8 cellular contexts compared by ENCODE assay signal in genomic region chr10:113853577-113854018, GRCh38. TPM values are rescaled to one million over a fixed set of nuclear protein-coding genes. Genes with fewer than 3 reads are reported as not detected.
DNase-seq lines count a peak whose midpoint lies in the region; ATAC-seq, FAIRE-seq and TF ChIP-seq lines count a peak whose summit lies in the region.

No MANE protein-coding gene starts in this region.

- H2BK20ac ChIP-seq in H1 (ENCODE audit: low read length) = no peak overlapping the region

- peak overlapping the region; percentile 5; the same call in 1 of the 2 replicates for H2AFZ ChIP-seq in H1 (ENCODE audit: low read length)

- H3K14ac ChIP-seq in H1 (ENCODE audit: insufficient read length) = no peak overlapping the region

- H3K27me3 ChIP-seq in H1 (replicated peaks in 1 of 4; ENCODE audit: control insufficient read depth in 3 of 4, extremely low read depth in 1 of 4, insufficient read depth in 3 of 4, low read length in 3 of 4) = no peaks in the 10 kb centered on the region

- H2BK5ac ChIP-seq in H1 (ENCODE audit: low read depth, low read length) = peak overlapping the region; percentile 99

- H3K56ac ChIP-seq in H1 (replicated peaks; ENCODE audit: insufficient read length, low read depth, low read length) = peak overlapping the region; percentile 19

- POLR2A ChIA-PET in H1 (lab: Charles Lee; ENCODE audit: partially characterized antibody) = interaction anchor here (0.7 to 1.6 kb wide), 6 partner anchors 9 to 134 kb away, joined by 3 to 5 read pairs (median 4); no protein-coding TSS in a partner anchor

- H4K8ac ChIP-seq in H1 (ENCODE audit: extremely low read depth, insufficient read depth, low read length) = peak overlapping the region; percentile 98; the same call in 1 of the 2 replicates

- no peak for ATAC-seq in natural killer cell
- no peak for ATAC-seq in GM21576 (IDR thresholded peaks at IDR 0.05; ENCODE audit: unreplicated experiment)
- no peak for ATAC-seq in HG03135 (IDR thresholded peaks at IDR 0.05; ENCODE audit: unreplicated experiment)

- H3K4me3 ChIP-seq in H1 (ENCODE audit: extremely low read depth in 1 of 4, insufficient read depth in 2 of 4, low read depth in 3 of 4, low read length in 4 of 4) = peak overlapping the region; percentile 75 to 98 (median 97)

- H2BK15ac ChIP-seq in H1 (ENCODE audit: low read length) = no peak overlapping the region

- H4K20me1 ChIP-seq in H1 (replicated peaks in 1 of 2; ENCODE audit: control insufficient read depth in 1 of 2, insufficient read depth in 2 of 2, low read length in 2 of 2) = no peaks in the 10 kb centered on the region

- peaks cover 30% of the 10 kb centered on the region for H3K36me3 Mint-ChIP-seq in Calu3 (ENCODE audit: insufficient read depth, unreplicated experiment)
- H3K36me3 Mint-ChIP-seq in natural killer cell = no peaks in the 10 kb centered on the region

- H3K9me3 ChIP-seq in H1 (ENCODE audit: insufficient read depth in 2 of 2, low read depth in 1 of 2, low read length in 1 of 2) = no peaks in the 10 kb centered on the region

- H2BK12ac ChIP-seq in H1 (ENCODE audit: low read depth, low read length) = peak overlapping the region; percentile 20; the same call in 1 of the 2 replicates

- FAIRE-seq in H1 (lab: Jason Lieb, UNC) = no peak

- peaks cover 3 to 6% (median 4%) of the 10 kb centered on the region in 4 experiments; a peak in 5 of 7 replicates for H3K4me1 ChIP-seq in H1 (replicated peaks in 1 of 4; ENCODE audit: control insufficient read depth in 3 of 4, insufficient read depth in 4 of 4, low read length in 3 of 4)

- H2BK120ac ChIP-seq in H1 (replicated peaks; ENCODE audit: low read depth, low read length) = peak overlapping the region; percentile 55

- TF ChIP-seq RAD21 in H1 (IDR thresholded peaks at IDR 0.05 in 1 of 2, conservative IDR thresholded peaks at IDR 0.05 in 1 of 2; ENCODE audit: low read depth in 2 of 2, low read length in 2 of 2) = no peak

- H3K79me1 ChIP-seq in H1 (ENCODE audit: low read depth, low read length) = peaks cover 2% of the 10 kb centered on the region; the same call in 1 of the 2 replicates

- H3K4me3 Mint-ChIP-seq in Calu3 (ENCODE audit: low read depth, unreplicated experiment) (peak overlapping the region; percentile 90), natural killer cell (peak overlapping the region; percentile 97)

- H3K4me1 Mint-ChIP-seq in Calu3 (ENCODE audit: low read depth, unreplicated experiment) (peaks cover 8% of the 10 kb centered on the region), natural killer cell (peaks cover 42 to 43% of the 10 kb centered on the region in 2 donors)

- H3K9me3 Mint-ChIP-seq in Calu3 (ENCODE audit: low read depth, unreplicated experiment) (no peaks in the 10 kb centered on the region), natural killer cell (no peaks in the 10 kb centered on the region)

- peaks cover 6% of the 10 kb centered on the region; the same call in 1 of the 2 replicates for H3K23me2 ChIP-seq in H1 (ENCODE audit: low read depth, low read length)

- DNase-seq in Calu3 (no peak), NCI-H69 (lab: John Stamatoyannopoulos, UW) (peak; percentile 52), H1 (ENCODE audit: low read depth in 1 of 2, low spot score in 2 of 2) (no peak), natural killer cell (no peak), dedifferentiated amniotic fluid mesenchymal stem cell (ENCODE audit: extremely low spot score) (no peak), OCI-M2 (lab: John Stamatoyannopoulos, UW; ENCODE audit: unreplicated experiment) (no peak)

- BruUV-seq in Calu3 (replicated peaks; lab: Mats Ljungman, UMichigan) = TSS peak; percentile 63

- H3K79me2 ChIP-seq in H1 (ENCODE audit: control insufficient read depth in 1 of 2, insufficient read depth in 2 of 2, low read length in 2 of 2) = peaks cover 0 to 49% of the 10 kb centered on the region in 2 experiments; a peak in 2 of 4 replicates

- H3K23ac ChIP-seq in H1 (ENCODE audit: insufficient read length) = no peak overlapping the region

- peak overlapping the region; percentile 55 for H3K4ac ChIP-seq in H1 (replicated peaks; ENCODE audit: insufficient read length, low read depth, low read length)

- H3K9ac ChIP-seq in H1 (replicated peaks in 1 of 4; ENCODE audit: extremely low read depth in 1 of 4, low read depth in 3 of 4, low read length in 3 of 4) = peak overlapping the region; percentile 89 to 99 (median 98)

- 65% methylated on average over 10 of the region's 10 CpGs; no CpG with 5 or more reads in 1 of the 2 experiments for WGBS in H1 (ENCODE audit: extremely low coverage in 1 of 2, insufficient coverage in 1 of 2, insufficient read length in 1 of 2, insufficient replicate concordance in 2 of 2, low coverage in 1 of 2, low lambda C conversion rate in 2 of 2, missing lambda C conversion rate in 1 of 2), 2 experiments

- peak overlapping the region; percentile 97; the same call in 1 of the 2 replicates for H3K27ac ChIP-seq in H1 (ENCODE audit: low read depth, low read length)

- CTCF ChIA-PET in Calu3 (lab: Charles Lee) (no interaction called here), H1 (lab: Charles Lee; ENCODE audit: partially characterized antibody) (interaction anchor here (0.9 kb wide), 1 partner anchor 54 kb away, joined by 3 read pairs; no protein-coding TSS in a partner anchor)

- intact Hi-C loops in Calu3 (cut with micrococcal nuclease; ENCODE audit: unreplicated experiment) = loop anchor here (5.0 to 10.0 kb wide), 2 partner anchors 149 to 249 kb away; no protein-coding TSS in a partner anchor
- intact Hi-C loops in natural killer cell (cut with micrococcal nuclease) = loop anchor here (2.0 kb wide), 1 partner anchor 321 kb away; the partner anchor contains the start of gene CCDC186

- H3K18ac ChIP-seq in H1 (ENCODE audit: extremely low read depth, low read length) = no peak overlapping the region

- H3K27ac Mint-ChIP-seq in Calu3 (ENCODE audit: unreplicated experiment) (peak overlapping the region; percentile 87), natural killer cell (peak overlapping the region; percentile 92 to 96)

- H4K5ac ChIP-seq in H1 (ENCODE audit: insufficient read length, low read depth, low read length) = peak overlapping the region; percentile 70

- TF ChIP-seq POLR2A in H1 (IDR thresholded peaks at IDR 0.05; ENCODE audit: control extremely low read depth in 1 of 2, low read depth in 2 of 2, low read length in 2 of 2) = no peak

- no peak overlapping the region for H2AK5ac ChIP-seq in H1 (ENCODE audit: low read depth, low read length)

- H3K36me3 ChIP-seq in H1 (ENCODE audit: control insufficient read depth in 2 of 4, insufficient read depth in 4 of 4, low read length in 3 of 4) = peaks cover 0 to 6% (median under 1%) of the 10 kb centered on the region in 4 experiments; a peak in 3 of 8 replicates

- TF ChIP-seq EP300 in H1 (IDR thresholded peaks at IDR 0.05; ENCODE audit: borderline replicate concordance in 1 of 2, low read depth in 2 of 2, low read length in 2 of 2) = no peak

- no peaks in the 10 kb centered on the region for H3K27me3 Mint-ChIP-seq in Calu3 (ENCODE audit: unreplicated experiment)
- H3K27me3 Mint-ChIP-seq in natural killer cell (ENCODE audit: low read depth in 2 of 2) = no peaks in the 10 kb centered on the region

- no peak overlapping the region for H4K91ac ChIP-seq in H1 (replicated peaks; ENCODE audit: insufficient read length, low read length)

- TF ChIP-seq CTCF in Calu3 (IDR thresholded peaks at IDR 0.05; ENCODE audit: unreplicated experiment) = no peak
- no peak for TF ChIP-seq CTCF in H1 (IDR thresholded peaks at IDR 0.05; ENCODE audit: control extremely low read depth in 1 of 3, insufficient read depth in 1 of 3, low read depth in 1 of 3, low read length in 3 of 3)
- no peak for TF ChIP-seq CTCF in natural killer cell (IDR thresholded peaks at IDR 0.05)

- H3K4me2 ChIP-seq in H1 (ENCODE audit: insufficient read depth in 1 of 2, low read depth in 2 of 2, low read length in 2 of 2) = peak overlapping the region; percentile 81 to 98

TF ChIP-seq in H1, 55 proteins besides CTCF, POLR2A, EP300 and RAD21:
- TF ChIP-seq SUZ12 (IDR thresholded peaks at IDR 0.05; ENCODE audit: low read length) (no peak), NANOG (IDR thresholded peaks at IDR 0.05; ENCODE audit: insufficient read depth, low read depth, low read length, poor library complexity, severe bottlenecking) (no peak), BACH1 (IDR thresholded peaks at IDR 0.05; ENCODE audit: low read length) (no peak)
TF ChIP-seq in H1: peak in this region for 0.

RNA-seq across cellular contexts. Expression of gene DCLRE1A, which starts 0.3 kb away (rescaled TPM):
- total RNA-seq in Calu3 (2022) = 7.4 and 7.9 TPM in 2 replicates
- 10.1 and 11.4 TPM in 2 replicates for total RNA-seq in H1 (2021; fragmentation: NEBNext Ultra II Directional; extraction: Animal tissue kit (Norgen Biotek cat#: 25700))
- 4.6 and 8.1 TPM in 2 replicates for polyA plus RNA-seq in H1 (2011; rRNA removed)
- polyA plus RNA-seq in H1 (2011; cell fraction: cytosol; rRNA removed) = 7.5 TPM
- polyA plus RNA-seq in H1 (2011; cell fraction: nucleus; rRNA removed) = 4.4 TPM
- 6.0 to 9.4 TPM (median 7.2 TPM) in 4 replicates for polyA plus RNA-seq in H1 (2012, experiment 1 of 2)
- 0.47 TPM for polyA plus RNA-seq in H1 (2012, experiment 2 of 2)
- 6.0 TPM for polyA plus RNA-seq in H1 (2013, experiment 1 of 2)
- 6.0 TPM for polyA plus RNA-seq in H1 (2013, experiment 2 of 2)
- polyA minus RNA-seq in H1 (2011; rRNA and poly(A)+ RNA removed) = 13.5 and 17.7 TPM in 2 replicates
- polyA minus RNA-seq in H1 (2011; cell fraction: cytosol; rRNA and poly(A)+ RNA removed) = 6.2 TPM
- polyA minus RNA-seq in H1 (2011; cell fraction: nucleus; rRNA and poly(A)+ RNA removed) = 10.0 TPM
- 1 to 10 TPM; 4.4 to 5.9 (median 5.2) TPM for total RNA-seq in natural killer cell

RNA-seq across cellular contexts. Expression of gene NHLRC2, which starts 0.9 kb away (rescaled TPM):
- 18.7 and 20.2 TPM in 2 replicates for total RNA-seq in Calu3 (2022)
- total RNA-seq in H1 (2021; fragmentation: NEBNext Ultra II Directional; extraction: Animal tissue kit (Norgen Biotek cat#: 25700)) = 21.6 and 25.6 TPM in 2 replicates
- 4.4 and 4.9 TPM in 2 replicates for polyA plus RNA-seq in H1 (2011; rRNA removed)
- 6.7 TPM for polyA plus RNA-seq in H1 (2011; cell fraction: cytosol; rRNA removed)
- polyA plus RNA-seq in H1 (2011; cell fraction: nucleus; rRNA removed) = 7.0 TPM
- polyA plus RNA-seq in H1 (2012, experiment 1 of 2) = 3.9 to 5.5 TPM (median 4.8 TPM) in 4 replicates
- 0.29 TPM for polyA plus RNA-seq in H1 (2012, experiment 2 of 2)
- 6.4 TPM for polyA plus RNA-seq in H1 (2013, experiment 1 of 2)
- polyA plus RNA-seq in H1 (2013, experiment 2 of 2) = 5.6 TPM
- 34.1 and 36.0 TPM in 2 replicates for polyA minus RNA-seq in H1 (2011; rRNA and poly(A)+ RNA removed)
- polyA minus RNA-seq in H1 (2011; cell fraction: cytosol; rRNA and poly(A)+ RNA removed) = 14.3 TPM
- 71.4 TPM for polyA minus RNA-seq in H1 (2011; cell fraction: nucleus; rRNA and poly(A)+ RNA removed)
- 10 to 100 TPM; 19.0 to 24.7 (median 22.4) TPM for total RNA-seq in natural killer cell
